In the genomic region with DNA sequence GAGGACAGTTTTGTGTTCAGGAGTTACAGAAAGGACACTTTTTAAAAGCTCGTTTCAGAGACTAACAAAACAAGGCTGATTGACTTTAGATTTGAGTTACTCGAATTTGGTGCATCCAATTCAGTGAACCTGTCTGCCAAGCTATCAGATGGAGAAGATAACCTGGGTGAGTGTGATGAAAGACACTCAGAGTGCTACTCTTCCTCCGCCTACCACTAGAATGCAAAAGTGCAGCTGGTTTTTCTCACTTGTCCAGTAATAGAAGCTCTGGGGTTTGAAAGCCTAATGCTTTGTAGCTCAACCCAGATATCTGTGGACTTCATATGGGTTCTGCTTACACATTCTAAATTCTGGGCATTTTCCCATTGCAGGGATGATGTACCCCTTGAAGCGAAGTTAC, we compare ENCODE assay signal across 23 cellular contexts.
"Had no signal": no experiment of that assay in that cellular context is flagged by ENCODE, and none has a peak within 500 bp of the region (broad histone marks: within the 10 kb centered on the region; RNA-seq: fewer than 3 reads in every experiment).

No MANE protein-coding gene starts in this region.

- H3K4me3 ChIP-seq: Peyer's patch, SJCRH30 had no signal

- H3K27me3 Mint-ChIP-seq: activated CD4-positive, alpha-beta memory T cell treated with anti-CD3 and anti-CD28 coated beads for 36 hours; activated CD4-positive, alpha-beta T cell treated with anti-CD3 and anti-CD28 coated beads, Interleukin-2, amount 10 ng/mL, durations not matched to agents 24 days and 14 days; T-helper 17 cell had no signal

- DNase-seq: activated CD4-positive, alpha-beta memory T cell treated with anti-CD3 and anti-CD28 coated beads for 36 hours; activated CD4-positive, alpha-beta T cell treated with anti-CD3 and anti-CD28 coated beads, Interleukin-2, amount 10 ng/mL, durations not matched to agents 24 days and 14 days; activated CD4-positive, CD25-positive, alpha-beta regulatory T cell treated with anti-CD3 and anti-CD28 coated beads, Interleukin-2, amount 50 U/mL, for 72 hours; activated CD8-positive, alpha-beta memory T cell treated with anti-CD3 and anti-CD28 coated beads for 24 hours; activated effector memory CD4-positive, alpha-beta T cell treated with anti-CD3 and anti-CD28 coated beads, Interleukin-2, amount 50 U/mL, for 16 hours; activated naive CD4-positive, alpha-beta T cell treated with Interleukin-2 at 50 U/mL for 16 hours; activated T-cell treated with anti-CD3 and anti-CD28 coated beads, Interleukin-2, amount 50 U/mL, for 4 hours; caudate nucleus; Karpas-422; MM.1S; NCI-H1105; NCI-H1694 treated with DMSO at 0.1 percent for 48 hours; NCI-H2029 treated with DMSO at 0.1 percent for 48 hours; NCI-H446; NCI-H524; Peyer's patch; Right ventricle myocardium superior; SJCRH30; T-helper 17 cell; T-helper 9 cell had no signal

- H3K9me3 ChIP-seq: Peyer's patch, SJCRH30 had no signal

- ATAC-seq: activated T-cell treated with anti-CD3 and anti-CD28 coated beads, Interleukin-2, amount 50 U/mL, for 4 hours; T-helper 17 cell; WTC11 had no signal

- H3K27me3 ChIP-seq: Peyer's patch, SJCRH30 had no signal

- H3K4me1 ChIP-seq: Peyer's patch, SJCRH30 had no signal

- H3K4me3 Mint-ChIP-seq: activated CD4-positive, alpha-beta memory T cell treated with anti-CD3 and anti-CD28 coated beads for 36 hours; activated CD4-positive, alpha-beta T cell treated with anti-CD3 and anti-CD28 coated beads, Interleukin-2, amount 10 ng/mL, durations not matched to agents 24 days and 14 days; activated naive CD8-positive, alpha-beta T cell; activated T-cell treated with anti-CD3 and anti-CD28 coated beads, Interleukin-2, amount 50 U/mL, for 4 hours; T-helper 17 cell; WTC11 had no signal

- H3K4me1 Mint-ChIP-seq: WTC11 had no signal

- H3K27ac Mint-ChIP-seq: activated CD4-positive, alpha-beta memory T cell treated with anti-CD3 and anti-CD28 coated beads for 36 hours; activated CD4-positive, alpha-beta T cell treated with anti-CD3 and anti-CD28 coated beads, Interleukin-2, amount 10 ng/mL, durations not matched to agents 24 days and 14 days; activated naive CD8-positive, alpha-beta T cell; T-helper 17 cell; WTC11 had no signal

- H3K27ac ChIP-seq: Peyer's patch, RWPE1, SJCRH30 had no signal

- H3K36me3 Mint-ChIP-seq: activated CD4-positive, alpha-beta memory T cell treated with anti-CD3 and anti-CD28 coated beads for 36 hours; WTC11 had no signal

- H3K36me3 ChIP-seq: Peyer's patch, SJCRH30 had no signal

- H3K9me3 Mint-ChIP-seq: activated CD4-positive, alpha-beta memory T cell treated with anti-CD3 and anti-CD28 coated beads for 36 hours; activated CD4-positive, alpha-beta T cell treated with anti-CD3 and anti-CD28 coated beads, Interleukin-2, amount 10 ng/mL, durations not matched to agents 24 days and 14 days; activated T-cell treated with anti-CD3 and anti-CD28 coated beads, Interleukin-2, amount 50 U/mL, for 4 hours; WTC11 had no signal
